Comparison of ENCODE assay signal across 23 cellular contexts in genomic region chr6:162854228-162854627, GRCh38.
A peak's percentile ranks its signal among the peaks of the same experiment; 100 is the strongest.
DNase-seq lines count a peak whose midpoint lies in the region; ATAC-seq and TF ChIP-seq lines count a peak whose summit lies in the region.
"Had no signal": no experiment of that assay in that cellular context is flagged by ENCODE, and none has a peak within 500 bp of the region (broad histone marks: within the 10 kb centered on the region; RNA-seq: fewer than 3 reads in every experiment).

No MANE protein-coding gene starts in this region.

- intact Hi-C loops in sciatic nerve (cut with DNase I): no loop called here

- no peak for TF ChIP-seq CTCF in GM10248 (IDR thresholded peaks at IDR 0.05; ENCODE audit: control extremely low read depth, extremely low read depth, low read depth, missing control alignments)

- peak; percentile 28 for DNase-seq in NCI-H2171 treated with DMSO at 0.1 percent for 48 hours (lab: John Stamatoyannopoulos, UW)
- DNase-seq in NCI-H2171 (lab: John Stamatoyannopoulos, UW): no peak
- DNase-seq in astrocyte of the hippocampus (ENCODE audit: low read depth, low spot score): peak; percentile 20
- DNase-seq in medulla oblongata (ENCODE audit: extremely low spot score): peak; percentile 54
- no peak for DNase-seq in sciatic nerve (ENCODE audit: low spot score)
- no peak for DNase-seq in GM10248 (ENCODE audit: extremely low spot score)
- no peak for DNase-seq in cerebellum (ENCODE audit: low spot score)
- DNase-seq: activated CD4-positive, alpha-beta T cell treated with anti-CD3 and anti-CD28 coated beads for 4 hours; activated CD8-positive, alpha-beta memory T cell treated with anti-CD3 and anti-CD28 coated beads for 24 hours; activated T-cell treated with anti-CD3 and anti-CD28 coated beads for 4 hours; AML-193; amniotic stem cell; CD4-positive, alpha-beta memory T cell; erythroblast; lower lobe of right lung; NCI-H2081 treated with DMSO at 0.1 percent for 48 hours; NCI-H748 treated with DMSO at 0.1 percent for 48 hours; small intestine; stimulated activated naive CD4-positive, alpha-beta T cell; SW 1271 had no signal

- ATAC-seq in sciatic nerve (no peak), HG03378 (IDR thresholded peaks at IDR 0.05; ENCODE audit: unreplicated experiment) (no peak)
- ATAC-seq: K562; lower lobe of right lung; natural killer cell treated with Interleukin-12 subunit alpha and Interleukin-12 subunit beta and Interleukin-15 and Interleukin-18, amount 100 ng/mL, for 72 hours had no signal

- POLR2A ChIA-PET in GM10248 (lab: Yijun Ruan, JAX): no interaction called here

- CTCF ChIA-PET in GM10248 (lab: Yijun Ruan, JAX): interaction anchor here (0.6 kb wide), 1 partner anchor 9 kb away, joined by 3 read pairs; no protein-coding TSS in a partner anchor

Comparison
In these comparisons a context has a peak if more than half of its experiments do, and no peak if none do; other contexts are left out.
1. DNase-seq: peak in NCI-H2171 treated with DMSO at 0.1 percent for 48 hours (single experiment), astrocyte of the hippocampus (single experiment) and medulla oblongata (single experiment); none in NCI-H2171 (single experiment), sciatic nerve (single experiment), GM10248 (single experiment) and cerebellum (single experiment).